In the genomic region with DNA sequence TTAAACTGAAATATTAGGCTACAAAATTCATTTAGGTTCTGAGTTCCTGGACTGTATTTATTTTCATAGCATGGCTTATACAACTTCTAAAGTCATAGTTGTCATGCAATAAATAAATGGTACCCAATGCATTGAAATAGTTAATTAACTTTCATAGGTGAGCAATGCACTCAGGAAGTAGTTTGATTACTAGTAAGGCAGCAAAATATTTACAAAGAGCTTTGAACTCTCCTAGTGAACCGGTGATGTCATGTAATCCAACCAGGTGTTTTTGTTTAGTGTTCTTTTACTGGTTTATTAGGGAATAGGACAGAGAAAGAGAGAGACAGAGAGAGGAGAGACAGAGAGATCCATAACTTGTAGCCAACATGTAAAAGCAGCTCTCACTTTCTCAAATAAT, we compare ENCODE assay signal across 17 cellular contexts.
"Had no signal": no experiment of that assay in that cellular context is flagged by ENCODE, and none has a peak within 500 bp of the region (broad histone marks: within the 10 kb centered on the region; RNA-seq: fewer than 3 reads in every experiment).

No MANE protein-coding gene starts in this region.

- DNase-seq: activated CD4-positive, alpha-beta T cell treated with anti-CD3 and anti-CD28 coated beads for 1 hour; activated CD4-positive, alpha-beta T cell treated with anti-CD3 and anti-CD28 coated beads, Interleukin-2, amount 50 U/mL, for 4 hours; activated gamma-delta T cell treated with Interleukin-2 at 50 U/mL for 16 hours; activated T-cell treated with anti-CD3 and anti-CD28 coated beads, Interleukin-2, amount 50 U/mL, for 72 hours; effector memory CD8-positive, alpha-beta T cell; foreskin melanocyte; glutamatergic neuron; hypothalamus; left lung; midbrain; posterior cingulate gyrus; transverse colon; uterus; WERI-Rb-1 had no signal

- H3K27ac ChIP-seq: epithelial cell of prostate, left lung, right atrium auricular region, transverse colon, uterus, WERI-Rb-1 had no signal

- H3K36me3 ChIP-seq: left lung, right atrium auricular region, transverse colon, uterus, WERI-Rb-1 had no signal

- ATAC-seq: activated T-cell treated with anti-CD3 and anti-CD28 coated beads, Interleukin-2, amount 50 U/mL, for 72 hours; effector memory CD8-positive, alpha-beta T cell; left lung had no signal

- H3K9me3 ChIP-seq: left lung, right atrium auricular region, transverse colon, uterus had no signal

- H3K4me3 ChIP-seq: left lung, right atrium auricular region, transverse colon, uterus had no signal

- H3K4me1 ChIP-seq: left lung, right atrium auricular region, transverse colon, uterus had no signal

- FAIRE-seq: keratinocyte had no signal

- H3K27me3 ChIP-seq: left lung, right atrium auricular region, transverse colon, uterus had no signal
